ENCODE assay signal across 7 cellular contexts in genomic region chr4:189198624-189199023, GRCh38.
"Had no signal": no experiment of that assay in that cellular context is flagged by ENCODE, and none has a peak within 500 bp of the region (broad histone marks: within the 10 kb centered on the region; RNA-seq: fewer than 3 reads in every experiment).

No MANE protein-coding gene starts in this region.

- H3K27ac ChIP-seq: HL-60, KMS-11 had no signal

- FAIRE-seq: HTR-8/SVneo had no signal

- H3K9ac ChIP-seq: KMS-11 had no signal

- DNase-seq: Karpas-422, Kasumi-1, KBM-7, KG1 had no signal

- H3K4me2 ChIP-seq: KMS-11 had no signal
